Comparison of ENCODE assay signal across 21 cellular contexts in the genomic region with DNA sequence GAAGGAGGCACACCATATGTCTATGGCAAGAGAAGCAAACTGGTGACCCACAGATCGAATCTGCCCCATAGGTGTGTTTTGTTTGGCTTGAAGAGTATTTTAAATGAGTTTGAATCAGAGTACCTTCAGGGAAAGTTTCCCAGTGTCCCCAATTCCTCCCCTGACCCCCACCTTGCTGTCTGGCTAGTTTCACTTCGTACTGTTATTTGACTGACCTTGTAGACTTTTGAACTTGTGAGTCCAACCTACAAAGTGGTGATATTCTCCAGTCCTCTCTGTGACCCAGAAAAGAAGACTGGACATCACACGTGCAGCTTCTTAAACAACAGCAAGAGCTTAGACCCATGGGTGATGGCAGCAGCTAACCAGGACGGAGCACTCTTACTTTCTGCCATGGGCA.
"Had no signal": no experiment of that assay in that cellular context is flagged by ENCODE, and none has a peak within 500 bp of the region (broad histone marks: within the 10 kb centered on the region; RNA-seq: fewer than 3 reads in every experiment).

No MANE protein-coding gene starts in this region.

- H3K9me3 ChIP-seq: SJSA1 had no signal

- FAIRE-seq: RCC 7860 had no signal

- H3K36me3 ChIP-seq: SJSA1 had no signal

- H3K27ac ChIP-seq: SJSA1 had no signal

- H3K4me1 ChIP-seq: SJSA1 had no signal

- DNase-seq: IMR-90, Kasumi-1, KG1, MM.1S, NCI-H1092 treated with DMSO at 0.1 percent for 48 hours, NCI-H1436, NCI-H187, NCI-H2029, NCI-H2081 treated with DMSO at 0.1 percent for 48 hours, NCI-H2171, NCI-H226, NCI-H446, NCI-H510A, NCI-H526 treated with DMSO at 0.1 percent for 48 hours, NCI-H774, Right ventricle myocardium superior, RPMI8226, SIG-M5 had no signal

- H3K4me3 ChIP-seq: SJSA1, SK-N-MC had no signal

- H3K27me3 ChIP-seq: SJSA1 had no signal
